ENCODE assay signal across 26 cellular contexts in the genomic region with DNA sequence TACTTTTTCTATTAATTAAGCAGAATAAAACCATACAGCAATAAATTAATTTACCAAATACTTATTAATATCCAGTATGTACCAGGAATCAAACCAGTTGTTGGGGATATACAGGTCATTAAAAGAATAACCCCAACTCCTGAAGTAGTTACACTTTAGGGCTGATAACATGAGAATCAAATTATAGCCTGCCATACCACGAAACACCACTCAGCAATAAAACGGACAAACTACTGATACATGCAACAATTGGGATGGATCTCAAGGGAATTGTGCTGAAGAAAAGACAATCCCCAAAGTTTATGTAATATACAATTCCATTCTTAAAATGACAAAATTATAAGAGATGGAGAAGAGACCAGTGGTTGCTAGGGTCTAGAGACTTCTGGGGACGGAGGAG. TPM values are rescaled to one million over a fixed set of nuclear protein-coding genes. Genes with fewer than 3 reads are reported as not detected.
DNase-seq lines count a peak whose midpoint lies in the region; ATAC-seq and FAIRE-seq lines count a peak whose summit lies in the region.
"Had no signal": no experiment of that assay in that cellular context is flagged by ENCODE, and none has a peak within 500 bp of the region (broad histone marks: within the 10 kb centered on the region; RNA-seq: fewer than 3 reads in every experiment).

No MANE protein-coding gene starts in this region.

- H3K27ac Mint-ChIP-seq in activated T-cell treated with anti-CD3 and anti-CD28 coated beads, Interleukin-2, amount 50 U/mL, for 24 hours: peak overlapping the region; percentile 27
- H3K27ac Mint-ChIP-seq: activated naive CD4-positive, alpha-beta T cell treated with anti-CD3 and anti-CD28 coated beads, Interleukin-2, amount 10 ng/mL, durations not matched to agents 7 days and 5 days; B cell; natural killer cell treated with Interleukin-12 subunit alpha and Interleukin-12 subunit beta and Interleukin-15 and Interleukin-18, amount 100 ng/mL, for 72 hours had no signal

- FAIRE-seq in HTR-8/SVneo (lab: Jason Lieb, UNC): no peak
- FAIRE-seq: endometrium had no signal

- no peak for ATAC-seq in HG02623 (IDR thresholded peaks at IDR 0.05; ENCODE audit: unreplicated experiment)
- no peak for ATAC-seq in HG02938 (IDR thresholded peaks at IDR 0.05; ENCODE audit: unreplicated experiment)
- ATAC-seq: gastrocnemius medialis, left lobe of liver, PC-3 had no signal

- H3K9me3 Mint-ChIP-seq in activated T-cell treated with anti-CD3 and anti-CD28 coated beads, Interleukin-2, amount 50 U/mL, for 24 hours: no peaks in the 10 kb centered on the region
- H3K9me3 Mint-ChIP-seq: activated naive CD4-positive, alpha-beta T cell treated with anti-CD3 and anti-CD28 coated beads, Interleukin-2, amount 10 ng/mL, durations not matched to agents 7 days and 5 days; natural killer cell treated with Interleukin-12 subunit alpha and Interleukin-12 subunit beta and Interleukin-15 and Interleukin-18, amount 100 ng/mL, for 72 hours had no signal

- no peak for DNase-seq in activated T-cell treated with anti-CD3 and anti-CD28 coated beads, Interleukin-2, amount 50 U/mL, for 24 hours
- DNase-seq in activated T-cell treated with anti-CD3 and anti-CD28 coated beads, Interleukin-2, amount 50 U/mL, for 1 hour: no peak
- no peak for DNase-seq in SJSA1 (ENCODE audit: low read depth in 1 of 2, low spot score in 2 of 2)
- no peak for DNase-seq in NCI-H526 (lab: John Stamatoyannopoulos, UW)
- DNase-seq in HTR-8/SVneo (ENCODE audit: insufficient read length, low spot score): no peak
- DNase-seq: activated naive CD4-positive, alpha-beta T cell treated with anti-CD3 and anti-CD28 coated beads, Interleukin-2, amount 10 ng/mL, durations not matched to agents 7 days and 5 days; amygdala; gastrocnemius medialis; hypothalamus; KG1; NCI-H1436; PC-3; SHP77 treated with DMSO at 0.1 percent for 48 hours; stimulated activated CD4-positive, alpha-beta T cell treated with anti-CD3 and anti-CD28 coated beads, Interleukin-4, amount 100 ng/mL, for 4 hours; stimulated activated naive CD4-positive, alpha-beta T cell treated with Interleukin-2 at 50 U/mL for 16 hours; thyroid gland had no signal

- H3K4me3 Mint-ChIP-seq in activated T-cell treated with anti-CD3 and anti-CD28 coated beads, Interleukin-2, amount 50 U/mL, for 24 hours: no peak overlapping the region
- H3K4me3 Mint-ChIP-seq: activated naive CD4-positive, alpha-beta T cell treated with anti-CD3 and anti-CD28 coated beads, Interleukin-2, amount 10 ng/mL, durations not matched to agents 7 days and 5 days; B cell; natural killer cell treated with Interleukin-12 subunit alpha and Interleukin-12 subunit beta and Interleukin-15 and Interleukin-18, amount 100 ng/mL, for 72 hours had no signal

- H3K4me1 Mint-ChIP-seq in activated T-cell treated with anti-CD3 and anti-CD28 coated beads, Interleukin-2, amount 50 U/mL, for 24 hours (ENCODE audit: low read depth): peaks cover 1% of the 10 kb centered on the region
- H3K4me1 Mint-ChIP-seq: activated naive CD4-positive, alpha-beta T cell treated with anti-CD3 and anti-CD28 coated beads, Interleukin-2, amount 10 ng/mL, durations not matched to agents 7 days and 5 days had no signal

- H3K9me3 ChIP-seq in SJSA1 (replicated peaks) (no peaks in the 10 kb centered on the region), mesodermal cell (ENCODE audit: control insufficient read depth, low read length) (no peaks in the 10 kb centered on the region)
- H3K9me3 ChIP-seq: gastrocnemius medialis, right atrium auricular region, thyroid gland had no signal

- H3K4me1 ChIP-seq in SJSA1 (replicated peaks) (peaks cover 36% of the 10 kb centered on the region), mesodermal cell (ENCODE audit: control insufficient read depth, insufficient read depth, low read length, poor library complexity, severe bottlenecking) (peaks cover 17% of the 10 kb centered on the region)
- H3K4me1 ChIP-seq: parathyroid adenoma, right atrium auricular region, thyroid gland had no signal

- 91% methylated on average over 1 of the region's 3 CpGs; no CpG with 5 or more reads in 1 of the 2 experiments for WGBS in mesodermal cell (ENCODE audit: insufficient coverage in 2 of 2), 2 experiments

- H3K27me3 Mint-ChIP-seq in activated T-cell treated with anti-CD3 and anti-CD28 coated beads, Interleukin-2, amount 50 U/mL, for 24 hours: no peaks in the 10 kb centered on the region
- H3K27me3 Mint-ChIP-seq: activated naive CD4-positive, alpha-beta T cell treated with anti-CD3 and anti-CD28 coated beads, Interleukin-2, amount 10 ng/mL, durations not matched to agents 7 days and 5 days; B cell; natural killer cell treated with Interleukin-12 subunit alpha and Interleukin-12 subunit beta and Interleukin-15 and Interleukin-18, amount 100 ng/mL, for 72 hours had no signal

- H3K36me3 ChIP-seq in SJSA1: peaks cover 77% of the 10 kb centered on the region
- H3K36me3 ChIP-seq in mesodermal cell (ENCODE audit: control insufficient read depth, insufficient read depth, low read length): peaks cover 88% of the 10 kb centered on the region

- H3K4me3 ChIP-seq in SJSA1 (no peak overlapping the region), mesodermal cell (ENCODE audit: extremely low read depth, insufficient read depth, low read length, poor library complexity, severe bottlenecking) (no peak overlapping the region)
- H3K4me3 ChIP-seq: cardiac muscle cell, gastrocnemius medialis, right atrium auricular region, thyroid gland had no signal

- H3K27ac ChIP-seq in SJSA1 (peak overlapping the region; percentile 98), mesodermal cell (ENCODE audit: low read depth, low read length, severe bottlenecking) (peak overlapping the region; percentile 95)
- H3K27ac ChIP-seq: cardiac muscle cell, gastrocnemius medialis, parathyroid adenoma, right atrium auricular region, thyroid gland had no signal

- H3K36me3 Mint-ChIP-seq in activated T-cell treated with anti-CD3 and anti-CD28 coated beads, Interleukin-2, amount 50 U/mL, for 24 hours (ENCODE audit: low read depth): peaks cover 87% of the 10 kb centered on the region

- no peaks in the 10 kb centered on the region for H3K27me3 ChIP-seq in SJSA1 (replicated peaks)
- H3K27me3 ChIP-seq: cardiac muscle cell, gastrocnemius medialis, right atrium auricular region, thyroid gland had no signal

RNA-seq across cellular contexts. Expression of a gene that starts 22.7 kb away (rescaled TPM):
- total RNA-seq in SJSA1 (2014; rRNA removed; shearing (Covaris generic)): 114 and 152 TPM in 2 replicates
- polyA plus RNA-seq in mesodermal cell (2013, experiment 1 of 2): 67.1 TPM
- polyA plus RNA-seq in mesodermal cell (2013, experiment 2 of 2): 66.4 TPM

RNA-seq across cellular contexts. Expression of a gene that starts 42.6 kb away (rescaled TPM):
- 20.1 and 30.3 TPM in 2 replicates for total RNA-seq in SJSA1 (2014; rRNA removed; shearing (Covaris generic))
- 36.9 TPM for polyA plus RNA-seq in mesodermal cell (2013, experiment 1 of 2)
- polyA plus RNA-seq in mesodermal cell (2013, experiment 2 of 2): 33.9 TPM
